1 cellular context compared by ENCODE assay signal in the genomic region with DNA sequence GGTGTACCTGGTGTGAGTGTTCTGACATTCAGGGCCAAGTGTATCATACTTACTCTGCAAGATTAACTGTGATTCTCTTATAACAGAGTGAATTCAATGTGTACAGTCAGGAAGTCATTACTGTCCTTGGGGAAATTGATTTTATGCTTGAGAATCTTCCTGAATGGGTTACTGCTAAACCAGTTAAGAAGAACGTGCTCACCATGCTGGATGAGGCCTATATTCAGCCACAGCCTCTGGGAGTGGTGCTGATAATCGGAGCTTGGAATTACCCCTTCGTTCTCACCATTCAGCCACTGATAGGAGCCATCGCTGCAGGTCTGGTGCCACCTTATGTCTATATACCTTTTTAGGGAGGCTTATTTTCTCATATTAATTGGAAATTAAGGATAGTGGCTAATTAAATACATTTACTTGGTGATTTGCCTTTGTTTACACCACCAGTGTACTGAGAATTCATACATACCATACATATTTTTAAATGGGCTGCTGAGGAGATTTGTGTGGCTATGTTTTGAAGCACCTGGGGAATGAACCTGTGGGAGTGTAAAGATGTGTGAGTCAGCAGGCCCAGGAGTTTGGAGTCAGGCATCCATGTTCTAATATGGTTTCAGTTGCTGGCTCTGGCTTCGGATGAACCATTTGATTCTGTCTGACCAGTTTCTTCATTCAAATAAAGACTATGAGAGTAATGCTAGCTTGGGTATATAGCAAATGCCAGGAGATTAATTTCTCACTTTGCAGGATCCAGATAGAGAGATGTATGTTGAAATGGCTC.
TF ChIP-seq lines count a peak whose summit lies in the region.

No MANE protein-coding gene starts in this region.

TF ChIP-seq in HCT116, 20 proteins besides CTCF, POLR2A, EP300 and RAD21 (continued from another document):
- TF ChIP-seq, protein P1, sequence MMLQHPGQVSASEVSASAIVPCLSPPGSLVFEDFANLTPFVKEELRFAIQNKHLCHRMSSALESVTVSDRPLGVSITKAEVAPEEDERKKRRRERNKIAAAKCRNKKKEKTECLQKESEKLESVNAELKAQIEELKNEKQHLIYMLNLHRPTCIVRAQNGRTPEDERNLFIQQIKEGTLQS (IDR thresholded peaks at IDR 0.05) = no peak
- TF ChIP-seq ZFX (IDR thresholded peaks at IDR 0.05) (no peak), CEBPB (IDR thresholded peaks at IDR 0.05; ENCODE audit: low read depth) (no peak), EZH2phosphoT487 (IDR thresholded peaks at IDR 0.05; ENCODE audit: borderline replicate concordance) (no peak)
- TF ChIP-seq, protein P2, sequence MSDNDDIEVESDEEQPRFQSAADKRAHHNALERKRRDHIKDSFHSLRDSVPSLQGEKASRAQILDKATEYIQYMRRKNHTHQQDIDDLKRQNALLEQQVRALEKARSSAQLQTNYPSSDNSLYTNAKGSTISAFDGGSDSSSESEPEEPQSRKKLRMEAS (IDR thresholded peaks at IDR 0.05) = no peak
- TF ChIP-seq, protein P3, sequence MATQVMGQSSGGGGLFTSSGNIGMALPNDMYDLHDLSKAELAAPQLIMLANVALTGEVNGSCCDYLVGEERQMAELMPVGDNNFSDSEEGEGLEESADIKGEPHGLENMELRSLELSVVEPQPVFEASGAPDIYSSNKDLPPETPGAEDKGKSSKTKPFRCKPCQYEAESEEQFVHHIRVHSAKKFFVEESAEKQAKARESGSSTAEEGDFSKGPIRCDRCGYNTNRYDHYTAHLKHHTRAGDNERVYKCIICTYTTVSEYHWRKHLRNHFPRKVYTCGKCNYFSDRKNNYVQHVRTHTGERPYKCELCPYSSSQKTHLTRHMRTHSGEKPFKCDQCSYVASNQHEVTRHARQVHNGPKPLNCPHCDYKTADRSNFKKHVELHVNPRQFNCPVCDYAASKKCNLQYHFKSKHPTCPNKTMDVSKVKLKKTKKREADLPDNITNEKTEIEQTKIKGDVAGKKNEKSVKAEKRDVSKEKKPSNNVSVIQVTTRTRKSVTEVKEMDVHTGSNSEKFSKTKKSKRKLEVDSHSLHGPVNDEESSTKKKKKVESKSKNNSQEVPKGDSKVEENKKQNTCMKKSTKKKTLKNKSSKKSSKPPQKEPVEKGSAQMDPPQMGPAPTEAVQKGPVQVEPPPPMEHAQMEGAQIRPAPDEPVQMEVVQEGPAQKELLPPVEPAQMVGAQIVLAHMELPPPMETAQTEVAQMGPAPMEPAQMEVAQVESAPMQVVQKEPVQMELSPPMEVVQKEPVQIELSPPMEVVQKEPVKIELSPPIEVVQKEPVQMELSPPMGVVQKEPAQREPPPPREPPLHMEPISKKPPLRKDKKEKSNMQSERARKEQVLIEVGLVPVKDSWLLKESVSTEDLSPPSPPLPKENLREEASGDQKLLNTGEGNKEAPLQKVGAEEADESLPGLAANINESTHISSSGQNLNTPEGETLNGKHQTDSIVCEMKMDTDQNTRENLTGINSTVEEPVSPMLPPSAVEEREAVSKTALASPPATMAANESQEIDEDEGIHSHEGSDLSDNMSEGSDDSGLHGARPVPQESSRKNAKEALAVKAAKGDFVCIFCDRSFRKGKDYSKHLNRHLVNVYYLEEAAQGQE (IDR thresholded peaks at IDR 0.05; ENCODE audit: low read depth) = no peak
